Comparison of ENCODE assay signal across 23 cellular contexts in genomic region chr15:97874139-97874538, GRCh38.
DNase-seq lines count a peak whose midpoint lies in the region; ATAC-seq and TF ChIP-seq lines count a peak whose summit lies in the region.
"Had no signal": no experiment of that assay in that cellular context is flagged by ENCODE, and none has a peak within 500 bp of the region (broad histone marks: within the 10 kb centered on the region; RNA-seq: fewer than 3 reads in every experiment).

No MANE protein-coding gene starts in this region.

- TF ChIP-seq EP300 in transverse colon (IDR thresholded peaks at IDR 0.05; ENCODE audit: low read depth), result no peak

- TF ChIP-seq POLR2A in heart left ventricle (IDR thresholded peaks at IDR 0.05), result no peak
- TF ChIP-seq POLR2A in transverse colon (IDR thresholded peaks at IDR 0.05), result no peak

- intact Hi-C loops in heart left ventricle (cut with DNase I), result no loop called here
- intact Hi-C loops in cardiac septum (cut with DNase I), result no loop called here
- intact Hi-C loops in left ventricle myocardium inferior (cut with micrococcal nuclease), result no loop called here
- intact Hi-C loops in transverse colon (cut with DNase I; ENCODE audit: low total_unique reads), result no loop called here

- in situ Hi-C loops in transverse colon (cut with MboI; ENCODE audit: low pct_ligation_motif_present in 1 of 4, low pct_unique_long_range_greater_than_20kb in 1 of 4, low sequenced_read_pairs in 3 of 4), result no loop called here

- H3K9me3 ChIP-seq in heart left ventricle, result no peaks in the 10 kb centered on the region
- H3K9me3 ChIP-seq in left ventricle myocardium inferior (replicated peaks), result no peaks in the 10 kb centered on the region
- no peaks in the 10 kb centered on the region for H3K9me3 ChIP-seq in transverse colon
- H3K9me3 ChIP-seq: SJCRH30 had no signal

- H3K27ac ChIP-seq in heart left ventricle (peak overlapping the region in 1 of 12 donors; percentile 4), left ventricle myocardium inferior (replicated peaks) (no peak overlapping the region), transverse colon (no peak overlapping the region)
- H3K27ac ChIP-seq: C4-2B, SJCRH30 had no signal

- H3K4me3 ChIP-seq in heart left ventricle, result no peak overlapping the region
- peak overlapping the region; percentile 25 for H3K4me3 ChIP-seq in left ventricle myocardium inferior
- no peak overlapping the region for H3K4me3 ChIP-seq in transverse colon
- H3K4me3 ChIP-seq: SJCRH30 had no signal

- peak in 3 of 4 donors; percentile 62 to 77 (median 76) for ATAC-seq in heart left ventricle
- ATAC-seq: Panc1, T-cell had no signal

- 59 to 68% (median 62%) methylated on average over 9 to 12 of the region's 12 CpGs for WGBS in heart left ventricle, 4 donors
- WGBS in transverse colon (ENCODE audit: low coverage in 1 of 2), 2 donors, result 88% methylated on average over 12 of the region's 12 CpGs; no CpG with 5 or more reads in 1 of the 2 donors

- DNase-seq in DMS153 treated with DMSO at 0.1 percent for 48 hours (lab: John Stamatoyannopoulos, UW; ENCODE audit: unreplicated experiment) (peak; percentile 19), DMS153 (lab: John Stamatoyannopoulos, UW) (no peak), heart left ventricle (peak in 1 of 5 donors; percentile 29), cardiac septum (ENCODE audit: low spot score) (no peak), left ventricle myocardium inferior (no peak), NCI-H82 (lab: John Stamatoyannopoulos, UW) (no peak), GM19240 (ENCODE audit: insufficient read length, low spot score) (no peak), transverse colon (no peak)
- DNase-seq: 8988T; AML-193; GDM1; GOT3; HCEC 1CT; KG1; NCI-H1092; NCI-H2029 treated with DMSO at 0.1 percent for 48 hours; NCI-H446 treated with DMSO at 0.1 percent for 48 hours; NCI-H748 treated with DMSO at 0.1 percent for 48 hours; NK-92 treated with Interleukin-12 subunit alpha and Interleukin-12 subunit beta, amount 100 ng/mL, for 24 hours; SJCRH30; T-cell had no signal

- H3K36me3 ChIP-seq in heart left ventricle, result no peaks in the 10 kb centered on the region
- H3K36me3 ChIP-seq in left ventricle myocardium inferior, result no peaks in the 10 kb centered on the region
- H3K36me3 ChIP-seq in transverse colon, result no peaks in the 10 kb centered on the region
- H3K36me3 ChIP-seq: SJCRH30 had no signal

- no peaks in the 10 kb centered on the region for H3K27me3 ChIP-seq in heart left ventricle
- no peaks in the 10 kb centered on the region for H3K27me3 ChIP-seq in left ventricle myocardium inferior (ENCODE audit: low read depth)
- H3K27me3 ChIP-seq in transverse colon, result no peaks in the 10 kb centered on the region
- H3K27me3 ChIP-seq: SJCRH30 had no signal

- H3K4me1 ChIP-seq in heart left ventricle, result no peaks in the 10 kb centered on the region
- H3K4me1 ChIP-seq in left ventricle myocardium inferior, result no peaks in the 10 kb centered on the region
- H3K4me1 ChIP-seq in transverse colon, result peaks cover 0 to 5% (median 2%) of the 10 kb centered on the region in 4 donors
- H3K4me1 ChIP-seq: SJCRH30 had no signal

- TF ChIP-seq CTCF in heart left ventricle (IDR thresholded peaks at IDR 0.05) (no peak), left ventricle myocardium inferior (IDR thresholded peaks at IDR 0.05; ENCODE audit: borderline replicate concordance) (no peak), transverse colon (IDR thresholded peaks at IDR 0.05) (no peak)
